In the genomic region with DNA sequence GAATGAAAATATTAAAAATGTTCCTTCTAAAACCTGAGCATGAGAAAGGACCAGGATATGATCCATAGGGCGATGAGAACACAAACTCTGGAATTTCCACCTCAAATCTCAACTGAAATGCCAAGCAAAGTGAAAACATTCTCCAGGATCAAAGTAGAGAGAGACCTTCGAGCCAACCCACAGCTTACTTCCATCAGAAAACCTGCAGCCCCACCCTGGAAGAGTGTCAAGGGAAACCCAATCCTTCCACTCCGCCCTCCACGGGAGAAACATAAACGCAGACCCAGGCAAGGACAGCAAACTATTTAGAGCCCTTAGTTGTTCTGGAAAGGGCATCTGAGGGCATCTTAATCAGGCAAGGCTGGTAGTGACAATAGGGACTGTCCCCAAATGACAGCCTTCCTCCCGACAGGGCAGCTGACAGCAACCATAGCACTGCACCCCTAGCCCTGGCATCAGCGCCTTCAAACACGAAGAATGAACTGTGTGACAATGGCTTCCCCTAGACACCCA, we compare ENCODE assay signal across 10 cellular contexts. TPM values are rescaled to one million over a fixed set of nuclear protein-coding genes. Genes with fewer than 3 reads are reported as not detected.
A peak's percentile ranks its signal among the peaks of the same experiment; 100 is the strongest.
DNase-seq lines count a peak whose midpoint lies in the region; ATAC-seq, FAIRE-seq and TF ChIP-seq lines count a peak whose summit lies in the region.
"Had no signal": no experiment of that assay in that cellular context is flagged by ENCODE, and none has a peak within 500 bp of the region (broad histone marks: within the 10 kb centered on the region; RNA-seq: fewer than 3 reads in every experiment).

No MANE protein-coding gene starts in this region.

- H3K4me3 Mint-ChIP-seq in activated naive CD4-positive, alpha-beta T cell treated with anti-CD3 and anti-CD28 coated beads for 36 hours, result no peak overlapping the region
- H3K4me3 Mint-ChIP-seq in astrocyte (ENCODE audit: unreplicated experiment), result no peak overlapping the region
- peak overlapping the region; percentile 49 to 58 for H3K4me3 Mint-ChIP-seq in stimulated activated naive B cell treated with anti-CD40 and anti-IgM and Interleukin-4, amounts not matched to agents 10 μg/mL and 1 μg/mL and 100 μg/mL, for 72 hours
- H3K4me3 Mint-ChIP-seq: T-helper 2 cell treated with Interferon-gamma antibody and Interleukin-4, amounts not matched to agents 5 μg/mL and 100 μg/mL, for 36 hours had no signal

- H3K4me1 ChIP-seq in astrocyte (ENCODE audit: insufficient read depth, low read length), result peaks cover 28% of the 10 kb centered on the region

- peaks cover 21% of the 10 kb centered on the region for H4K20me1 ChIP-seq in astrocyte (ENCODE audit: insufficient read depth, low read length)

- H3K4me3 ChIP-seq in astrocyte (ENCODE audit: insufficient read depth, low read depth, low read length), result no peak overlapping the region

- H3K27me3 Mint-ChIP-seq in activated naive CD4-positive, alpha-beta T cell treated with anti-CD3 and anti-CD28 coated beads for 36 hours (ENCODE audit: low read depth), result no peaks in the 10 kb centered on the region
- H3K27me3 Mint-ChIP-seq in astrocyte (ENCODE audit: low read depth, unreplicated experiment), result no peaks in the 10 kb centered on the region
- no peaks in the 10 kb centered on the region for H3K27me3 Mint-ChIP-seq in stimulated activated naive B cell treated with anti-CD40 and anti-IgM and Interleukin-4, amounts not matched to agents 10 μg/mL and 1 μg/mL and 100 μg/mL, for 72 hours

- peaks cover 40% of the 10 kb centered on the region for H3K79me2 ChIP-seq in astrocyte (ENCODE audit: insufficient read depth, low read length)

- peak overlapping the region; percentile 64 for H3K9ac ChIP-seq in astrocyte (ENCODE audit: low read length)

- peak; percentile 71 to 77 for ATAC-seq in stimulated activated naive B cell treated with anti-CD40 and anti-IgM and Interleukin-4, amounts not matched to agents 10 μg/mL and 1 μg/mL and 100 μg/mL, for 72 hours (replicated peaks)
- no peak for ATAC-seq in GM19395 (IDR thresholded peaks at IDR 0.05; ENCODE audit: unreplicated experiment)

- H3K36me3 ChIP-seq in astrocyte (ENCODE audit: insufficient read depth, low read length), result peaks cover 17% of the 10 kb centered on the region

- H3K27ac Mint-ChIP-seq in activated naive CD4-positive, alpha-beta T cell treated with anti-CD3 and anti-CD28 coated beads for 36 hours, result peak overlapping the region; percentile 30
- no peak overlapping the region for H3K27ac Mint-ChIP-seq in astrocyte (ENCODE audit: unreplicated experiment)
- H3K27ac Mint-ChIP-seq in stimulated activated naive B cell treated with anti-CD40 and anti-IgM and Interleukin-4, amounts not matched to agents 10 μg/mL and 1 μg/mL and 100 μg/mL, for 72 hours, result peak overlapping the region; percentile 84
- H3K27ac Mint-ChIP-seq: T-helper 2 cell treated with Interferon-gamma antibody and Interleukin-4, amounts not matched to agents 5 μg/mL and 100 μg/mL, for 36 hours had no signal

- no peaks in the 10 kb centered on the region for H3K27me3 ChIP-seq in astrocyte (ENCODE audit: insufficient read depth, low read length)

- peaks cover 6% of the 10 kb centered on the region for H3K4me1 Mint-ChIP-seq in activated naive CD4-positive, alpha-beta T cell treated with anti-CD3 and anti-CD28 coated beads for 36 hours (ENCODE audit: low read depth)
- H3K4me1 Mint-ChIP-seq in astrocyte (ENCODE audit: low read depth, unreplicated experiment), result peaks cover 3% of the 10 kb centered on the region
- H3K4me1 Mint-ChIP-seq in stimulated activated naive B cell treated with anti-CD40 and anti-IgM and Interleukin-4, amounts not matched to agents 10 μg/mL and 1 μg/mL and 100 μg/mL, for 72 hours, result peaks cover 49 to 76% of the 10 kb centered on the region in 2 donors

- CTCF ChIA-PET in activated naive CD4-positive, alpha-beta T cell treated with anti-CD3 and anti-CD28 coated beads for 36 hours (lab: Charles Lee), result no interaction called here

- no peak for TF ChIP-seq CTCF in astrocyte (IDR thresholded peaks at IDR 0.05; ENCODE audit: insufficient read depth, low read depth, low read length)

- no peaks in the 10 kb centered on the region for H3K9me3 Mint-ChIP-seq in activated naive CD4-positive, alpha-beta T cell treated with anti-CD3 and anti-CD28 coated beads for 36 hours
- peaks cover 4% of the 10 kb centered on the region for H3K9me3 Mint-ChIP-seq in astrocyte (ENCODE audit: unreplicated experiment)
- no peaks in the 10 kb centered on the region for H3K9me3 Mint-ChIP-seq in stimulated activated naive B cell treated with anti-CD40 and anti-IgM and Interleukin-4, amounts not matched to agents 10 μg/mL and 1 μg/mL and 100 μg/mL, for 72 hours
- H3K9me3 Mint-ChIP-seq: T-helper 2 cell treated with Interferon-gamma antibody and Interleukin-4, amounts not matched to agents 5 μg/mL and 100 μg/mL, for 36 hours had no signal

- H3K27ac ChIP-seq in astrocyte (ENCODE audit: low read depth, low read length), result peak overlapping the region; percentile 44

- DNase-seq in activated naive CD4-positive, alpha-beta T cell treated with anti-CD3 and anti-CD28 coated beads for 36 hours, result no peak
- no peak for DNase-seq in activated naive CD4-positive, alpha-beta T cell (lab: John Stamatoyannopoulos, UW)
- DNase-seq in astrocyte (ENCODE audit: low read depth) (peak; percentile 79), hepatic stellate cell (ENCODE audit: low spot score) (peak; percentile 52), DMS 273 treated with DMSO at 0.1 percent for 48 hours (lab: John Stamatoyannopoulos, UW) (no peak), Ammon's horn (ENCODE audit: low spot score) (no peak)
- no peak for DNase-seq in stimulated activated naive B cell treated with anti-CD40 and anti-IgM and Interleukin-4, amounts not matched to agents 10 μg/mL and 1 μg/mL and 100 μg/mL, for 72 hours
- DNase-seq: hippocampal formation had no signal

- no peak for FAIRE-seq in astrocyte (lab: Jason Lieb, UNC)

- intact Hi-C loops in activated naive CD4-positive, alpha-beta T cell treated with anti-CD3 and anti-CD28 coated beads for 36 hours (cut with micrococcal nuclease), result no loop called here

- no peaks in the 10 kb centered on the region for H3K9me3 ChIP-seq in astrocyte (ENCODE audit: insufficient read depth, low read depth, low read length)

- H3K4me2 ChIP-seq in astrocyte (ENCODE audit: low read length), result peak overlapping the region; percentile 72

- H2AFZ ChIP-seq in astrocyte (ENCODE audit: low read depth, low read length), result no peak overlapping the region

- peaks cover 58% of the 10 kb centered on the region for H3K36me3 Mint-ChIP-seq in activated naive CD4-positive, alpha-beta T cell treated with anti-CD3 and anti-CD28 coated beads for 36 hours (ENCODE audit: low read depth)
- H3K36me3 Mint-ChIP-seq in astrocyte (ENCODE audit: low read depth, unreplicated experiment), result peaks cover 6% of the 10 kb centered on the region
- H3K36me3 Mint-ChIP-seq in stimulated activated naive B cell treated with anti-CD40 and anti-IgM and Interleukin-4, amounts not matched to agents 10 μg/mL and 1 μg/mL and 100 μg/mL, for 72 hours, result peaks cover 59 to 75% of the 10 kb centered on the region in 2 donors

RNA-seq across cellular contexts. Expression of a gene that starts 21.8 kb away (rescaled TPM):
- total RNA-seq in activated naive CD4-positive, alpha-beta T cell treated with anti-CD3 and anti-CD28 coated beads for 36 hours, result 10 to 100 TPM; 10.1 to 10.3 TPM
- 11.9 and 12.4 TPM in 2 replicates for total RNA-seq in astrocyte

RNA-seq across cellular contexts. Expression of a gene that starts 51.3 kb away (rescaled TPM):
- total RNA-seq in activated naive CD4-positive, alpha-beta T cell treated with anti-CD3 and anti-CD28 coated beads for 36 hours, result not detected
- 0.14 and 0.16 TPM in 2 replicates for total RNA-seq in astrocyte

Comparison
In these comparisons a context has a peak if more than half of its experiments do, and no peak if none do; other contexts are left out.
1. DNase-seq: peak in astrocyte (single experiment) and hepatic stellate cell (single experiment); none in activated naive CD4-positive, alpha-beta T cell treated with anti-CD3 and anti-CD28 coated beads for 36 hours (single experiment), activated naive CD4-positive, alpha-beta T cell (0 of 4), stimulated activated naive B cell treated with anti-CD40 and anti-IgM and Interleukin-4, amounts not matched to agents 10 μg/mL and 1 μg/mL and 100 μg/mL, for 72 hours (single experiment), DMS 273 treated with DMSO at 0.1 percent for 48 hours (single experiment) and Ammon's horn (single experiment).
2. H3K4me3 Mint-ChIP-seq: peak in stimulated activated naive B cell treated with anti-CD40 and anti-IgM and Interleukin-4, amounts not matched to agents 10 μg/mL and 1 μg/mL and 100 μg/mL, for 72 hours (2 of 2); none in activated naive CD4-positive, alpha-beta T cell treated with anti-CD3 and anti-CD28 coated beads for 36 hours (single experiment) and astrocyte (single experiment).